In genomic region chr9:42018214-42018922, GRCh38 we compare ENCODE assay signal across 8 cellular contexts.
DNase-seq lines count a peak whose midpoint lies in the region; ATAC-seq and TF ChIP-seq lines count a peak whose summit lies in the region.
"Not testable (repeated sequence)": the region's sequence is repeated elsewhere in the genome, so short reads cannot be mapped to it uniquely, and the experiment has no call there.

No MANE protein-coding gene starts in this region.

- not testable (repeated sequence) for H3K36me3 ChIP-seq in ACC112 (ENCODE audit: insufficient read depth, low read length); RWPE2 (ENCODE audit: low read depth); brain microvascular endothelial cell (replicated peaks); mesenchymal stem cell (ENCODE audit: control insufficient read depth in 1 of 2, insufficient read depth in 2 of 2, low read depth in 1 of 2, low read length in 2 of 2); thoracic aorta

- TF ChIP-seq CTCF in RWPE2 (IDR thresholded peaks at IDR 0.05; ENCODE audit: poor library complexity, severe bottlenecking); brain microvascular endothelial cell (IDR thresholded peaks at IDR 0.05; ENCODE audit: low read depth, low read length, missing control alignments); epithelial cell of esophagus (IDR thresholded peaks at IDR 0.05; ENCODE audit: insufficient read depth, low read depth, low read length, missing control alignments); thoracic aorta (IDR thresholded peaks at IDR 0.05): not testable (repeated sequence)

- H3K23ac ChIP-seq in mesenchymal stem cell (ENCODE audit: low read length in 2 of 2) = not testable (repeated sequence)

- H2BK12ac ChIP-seq in mesenchymal stem cell (ENCODE audit: low read length in 2 of 2) = not testable (repeated sequence)

- H3K4me1 ChIP-seq in ACC112 (ENCODE audit: control insufficient read depth, insufficient read depth, low read length, unreplicated experiment); RWPE2 (ENCODE audit: insufficient read depth, poor library complexity, severe bottlenecking); mesenchymal stem cell (ENCODE audit: control insufficient read depth, insufficient read depth, low read depth, low read length); thoracic aorta (ENCODE audit: control insufficient read depth in 1 of 2, low read depth in 2 of 2): not testable (repeated sequence)

- H2BK15ac ChIP-seq in mesenchymal stem cell (ENCODE audit: low read depth, poor library complexity, severe bottlenecking) = not testable (repeated sequence)

- peak; percentile 60 for DNase-seq in HT1080 (ENCODE audit: low read depth)
- not testable (repeated sequence) for DNase-seq in RWPE2 (ENCODE audit: low spot score); thoracic aorta (ENCODE audit: low spot score)
- DNase-seq in brain microvascular endothelial cell = peak; percentile 53
- peak; percentile 30 for DNase-seq in epithelial cell of esophagus (ENCODE audit: low read depth)
- DNase-seq in glomerular visceral epithelial cell (ENCODE audit: extremely low spot score) = peak; percentile 1
- peak; percentile 4 for DNase-seq in mesenchymal stem cell

- not testable (repeated sequence) for H2BK120ac ChIP-seq in mesenchymal stem cell (ENCODE audit: low read depth, low read length)

- H3K27ac ChIP-seq in ACC112 (ENCODE audit: low read depth, low read length) (peak overlapping the region; percentile 57), mesenchymal stem cell (ENCODE audit: low read length, poor library complexity, severe bottlenecking) (peak overlapping the region; percentile 6)
- not testable (repeated sequence) for H3K27ac ChIP-seq in RWPE2 (ENCODE audit: poor library complexity, severe bottlenecking); brain microvascular endothelial cell; thoracic aorta

- H4K91ac ChIP-seq in mesenchymal stem cell (ENCODE audit: low read length) = not testable (repeated sequence)

- H3K4me2 ChIP-seq in mesenchymal stem cell (ENCODE audit: low read length, poor library complexity, severe bottlenecking) = not testable (repeated sequence)

- H3K14ac ChIP-seq in mesenchymal stem cell (ENCODE audit: low read length in 2 of 2) = not testable (repeated sequence)

- H2BK5ac ChIP-seq in mesenchymal stem cell (ENCODE audit: low read depth, low read length, poor library complexity, severe bottlenecking) = not testable (repeated sequence)

- not testable (repeated sequence) for H3K9ac ChIP-seq in mesenchymal stem cell (ENCODE audit: low read length)

- in situ Hi-C loops in brain microvascular endothelial cell (cut with HindIII; ENCODE audit: low pct_ligation_motif_present, low sequenced_read_pairs) = not testable (repeated sequence)

- not testable (repeated sequence) for H3K18ac ChIP-seq in mesenchymal stem cell (ENCODE audit: low read depth in 1 of 2, low read length in 2 of 2)

- not testable (repeated sequence) for H4K8ac ChIP-seq in mesenchymal stem cell (ENCODE audit: low read length)

- H3K4me3 ChIP-seq in ACC112 (ENCODE audit: low read depth, low read length); RWPE2 (ENCODE audit: severe bottlenecking); brain microvascular endothelial cell (ENCODE audit: low read depth, low read length); epithelial cell of esophagus (ENCODE audit: low read length); mesenchymal stem cell (ENCODE audit: insufficient read depth in 1 of 2, low read depth in 1 of 2, low read length in 2 of 2); thoracic aorta: not testable (repeated sequence)

- not testable (repeated sequence) for H3K9me3 ChIP-seq in RWPE2 (ENCODE audit: severe bottlenecking); mesenchymal stem cell (ENCODE audit: control insufficient read depth, low read length); thoracic aorta

- not testable (repeated sequence) for H3K79me2 ChIP-seq in ACC112 (ENCODE audit: control insufficient read depth, insufficient read depth, low read length, unreplicated experiment)

- not testable (repeated sequence) for H2AFZ ChIP-seq in ACC112 (ENCODE audit: low read length, unreplicated experiment); mesenchymal stem cell (ENCODE audit: low read depth, low read length)

- H3K4ac ChIP-seq in mesenchymal stem cell (ENCODE audit: low read depth in 1 of 2, low read length in 2 of 2) = not testable (repeated sequence)

- H2AK5ac ChIP-seq in mesenchymal stem cell (ENCODE audit: low read length, severe bottlenecking) = not testable (repeated sequence)

- WGBS in mesenchymal stem cell = 37% methylated on average over 2 of the region's 7 CpGs

- peak; percentile 96 for ATAC-seq in RWPE2 (ENCODE audit: low read depth)
- ATAC-seq in thoracic aorta (ENCODE audit: insufficient number of reproducible peaks, low FRiP score, low read depth) = peak; percentile 74

- not testable (repeated sequence) for H3K79me1 ChIP-seq in mesenchymal stem cell (replicated peaks; ENCODE audit: low read length, poor library complexity, severe bottlenecking)

- H3K27me3 ChIP-seq in ACC112 (ENCODE audit: insufficient read depth, low read length); RWPE2 (ENCODE audit: insufficient read depth, poor library complexity, severe bottlenecking); brain microvascular endothelial cell (replicated peaks); mesenchymal stem cell (ENCODE audit: control insufficient read depth in 1 of 2, insufficient read depth in 1 of 2, low read length in 2 of 2); thoracic aorta (replicated peaks; ENCODE audit: insufficient read depth): not testable (repeated sequence)
